9 cellular contexts compared by ENCODE assay signal in the genomic region with DNA sequence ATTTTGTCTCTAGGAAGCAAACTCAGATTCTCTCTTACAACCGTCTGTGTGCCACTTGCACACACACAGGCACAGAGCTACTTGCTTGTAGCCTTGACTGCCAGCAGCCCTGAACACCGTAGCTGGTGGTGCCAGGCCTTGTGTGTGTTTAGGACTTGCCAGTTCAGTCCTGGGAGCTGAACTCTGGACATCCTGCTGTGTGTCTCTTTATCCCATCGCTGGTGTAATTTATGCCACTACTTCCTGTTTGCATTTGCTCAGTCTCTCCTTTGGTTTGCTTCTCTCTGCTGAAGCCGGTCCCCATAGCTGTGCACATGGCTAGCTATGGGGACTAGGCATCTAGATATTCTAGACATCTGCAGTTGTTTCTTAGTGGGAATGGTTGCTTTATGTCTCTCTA. TPM values are rescaled to one million over a fixed set of nuclear protein-coding genes. Genes with fewer than 3 reads are reported as not detected.
DNase-seq lines count a peak whose midpoint lies in the region; ATAC-seq, FAIRE-seq and TF ChIP-seq lines count a peak whose summit lies in the region.
"Had no signal": no experiment of that assay in that cellular context is flagged by ENCODE, and none has a peak within 500 bp of the region (broad histone marks: within the 10 kb centered on the region; RNA-seq: fewer than 3 reads in every experiment).

No MANE protein-coding gene starts in this region.

- intact Hi-C loops in pancreas (cut with DNase I): no loop called here

- no peak overlapping the region for H2BK120ac ChIP-seq in mesendoderm (ENCODE audit: low read depth, low read length)

- H3K27me3 ChIP-seq in pancreas (no peaks in the 10 kb centered on the region), mesendoderm (ENCODE audit: insufficient read depth, low read length, poor library complexity) (no peaks in the 10 kb centered on the region)

- peaks cover 16% of the 10 kb centered on the region for H3K79me1 ChIP-seq in mesendoderm (ENCODE audit: low read length)

- 4 to 12% methylated on average over 4 of the region's 4 CpGs for WGBS in pancreas, 2 donors
- WGBS in mesendoderm (ENCODE audit: extremely low coverage, insufficient coverage, low lambda C conversion rate): no CpG with 5 or more reads among the region's 4 CpGs

- H3K27ac ChIP-seq in HEK293 (ENCODE audit: extremely low read depth, low read depth, low read length) (no peak overlapping the region), cingulate gyrus (ENCODE audit: low read depth, low read length) (peak overlapping the region; percentile 5), pancreas (peak overlapping the region; percentile 6 to 60 (median 34)), mesendoderm (ENCODE audit: low read depth, low read length) (no peak overlapping the region)

- DNase-seq in NCI-H510A (lab: John Stamatoyannopoulos, UW) (peak; percentile 47), pancreas (peak in 5 of 6 donors; percentile 49 to 82 (median 68)), mesendoderm (no peak), AG08396 (ENCODE audit: low spot score) (no peak)
- DNase-seq: NCI-H1694 had no signal

- no peak overlapping the region for H3K4me2 ChIP-seq in mesendoderm (ENCODE audit: low read length)

- no peak overlapping the region for H3K23ac ChIP-seq in mesendoderm (ENCODE audit: low read length)

- ATAC-seq in pancreas (peak; percentile 76 to 86 (median 82)), HG03280 (IDR thresholded peaks at IDR 0.05; ENCODE audit: unreplicated experiment) (no peak)
- ATAC-seq: GM12878 had no signal

- H2BK5ac ChIP-seq in mesendoderm (ENCODE audit: low read length): no peak overlapping the region

- H3K4me3 ChIP-seq in HEK293 (ENCODE audit: low read depth, low read length) (no peak overlapping the region), pancreas (no peak overlapping the region), mesendoderm (ENCODE audit: low read length) (no peak overlapping the region)
- H3K4me3 ChIP-seq: GM12878 had no signal

- no peak overlapping the region for H3K4ac ChIP-seq in mesendoderm (ENCODE audit: low read depth, low read length)

- peaks cover 0 to 6% of the 10 kb centered on the region in 2 experiments; a peak in 1 of 3 replicates for H3K36me3 ChIP-seq in HEK293 (ENCODE audit: control insufficient read depth in 2 of 2, insufficient read depth in 1 of 2, low read length in 2 of 2)
- H3K36me3 ChIP-seq in pancreas: no peaks in the 10 kb centered on the region
- H3K36me3 ChIP-seq in mesendoderm (ENCODE audit: control insufficient read depth, insufficient read depth, low read length): no peaks in the 10 kb centered on the region

- H3K9me3 ChIP-seq in HEK293 (ENCODE audit: control insufficient read depth, insufficient read depth, low read depth, low read length) (no peaks in the 10 kb centered on the region), pancreas (no peaks in the 10 kb centered on the region)

- H4K8ac ChIP-seq in mesendoderm (ENCODE audit: low read depth, low read length): no peak overlapping the region

- H3K9ac ChIP-seq in mesendoderm (ENCODE audit: low read length): no peak overlapping the region

- H2BK15ac ChIP-seq in mesendoderm (replicated peaks; ENCODE audit: low read depth): no peak overlapping the region

- TF ChIP-seq CTCF in HEK293 (tag by site-specific recombination; IDR thresholded peaks at IDR 0.05) (no peak), pancreas (IDR thresholded peaks at IDR 0.05) (no peak)

- no peak overlapping the region for H3K18ac ChIP-seq in mesendoderm (ENCODE audit: low read length)

- peaks cover 30% of the 10 kb centered on the region for H3K79me2 ChIP-seq in mesendoderm (ENCODE audit: control insufficient read depth, insufficient read depth, low read length)

- no peak overlapping the region for H4K5ac ChIP-seq in mesendoderm (ENCODE audit: low read length)

- CTCF ChIA-PET in HEK293 (lab: Yijun Ruan, JAX): interaction anchor here (0.7 to 1.4 kb wide), 3 partner anchors 26 to 1051 kb away, joined by 3 to 5 read pairs (median 4); a partner anchor contains a TSS

- no peak overlapping the region for H2AK5ac ChIP-seq in mesendoderm (ENCODE audit: low read length)

- POLR2A ChIA-PET in HEK293 (lab: Yijun Ruan, JAX): interaction anchor here (1.5 to 2.2 kb wide), 2 partner anchors 14 to 24 kb away, joined by 4 to 6 read pairs; a partner anchor contains a TSS

- H3K4me1 ChIP-seq in HEK293 (ENCODE audit: control insufficient read depth, insufficient read depth, low read length) (peaks cover 18% of the 10 kb centered on the region), pancreas (peaks cover 30 to 48% (median 46%) of the 10 kb centered on the region in 3 donors), mesendoderm (ENCODE audit: control insufficient read depth, low read depth, low read length) (peaks cover 9% of the 10 kb centered on the region)

- H3K56ac ChIP-seq in mesendoderm (ENCODE audit: low read length): no peak overlapping the region

- no peak for FAIRE-seq in pancreas (lab: Jason Lieb, UNC)
- FAIRE-seq: GM12878 had no signal

TF ChIP-seq in HEK293, 187 proteins besides CTCF, POLR2A, EP300 and RAD21:
- TF ChIP-seq, protein P1, sequence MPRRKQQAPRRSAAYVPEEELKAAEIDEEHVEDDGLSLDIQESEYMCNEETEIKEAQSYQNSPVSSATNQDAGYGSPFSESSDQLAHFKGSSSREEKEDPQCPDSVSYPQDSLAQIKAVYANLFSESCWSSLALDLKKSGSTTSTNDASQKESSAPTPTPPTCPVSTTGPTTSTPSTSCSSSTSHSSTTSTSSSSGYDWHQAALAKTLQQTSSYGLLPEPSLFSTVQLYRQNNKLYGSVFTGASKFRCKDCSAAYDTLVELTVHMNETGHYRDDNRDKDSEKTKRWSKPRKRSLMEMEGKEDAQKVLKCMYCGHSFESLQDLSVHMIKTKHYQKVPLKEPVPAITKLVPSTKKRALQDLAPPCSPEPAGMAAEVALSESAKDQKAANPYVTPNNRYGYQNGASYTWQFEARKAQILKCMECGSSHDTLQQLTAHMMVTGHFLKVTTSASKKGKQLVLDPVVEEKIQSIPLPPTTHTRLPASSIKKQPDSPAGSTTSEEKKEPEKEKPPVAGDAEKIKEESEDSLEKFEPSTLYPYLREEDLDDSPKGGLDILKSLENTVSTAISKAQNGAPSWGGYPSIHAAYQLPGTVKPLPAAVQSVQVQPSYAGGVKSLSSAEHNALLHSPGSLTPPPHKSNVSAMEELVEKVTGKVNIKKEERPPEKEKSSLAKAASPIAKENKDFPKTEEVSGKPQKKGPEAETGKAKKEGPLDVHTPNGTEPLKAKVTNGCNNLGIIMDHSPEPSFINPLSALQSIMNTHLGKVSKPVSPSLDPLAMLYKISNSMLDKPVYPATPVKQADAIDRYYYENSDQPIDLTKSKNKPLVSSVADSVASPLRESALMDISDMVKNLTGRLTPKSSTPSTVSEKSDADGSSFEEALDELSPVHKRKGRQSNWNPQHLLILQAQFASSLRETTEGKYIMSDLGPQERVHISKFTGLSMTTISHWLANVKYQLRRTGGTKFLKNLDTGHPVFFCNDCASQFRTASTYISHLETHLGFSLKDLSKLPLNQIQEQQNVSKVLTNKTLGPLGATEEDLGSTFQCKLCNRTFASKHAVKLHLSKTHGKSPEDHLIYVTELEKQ (tag by site-specific recombination; IDR thresholded peaks at IDR 0.05; ENCODE audit: borderline replicate concordance): no peak
- TF ChIP-seq, protein P2, sequence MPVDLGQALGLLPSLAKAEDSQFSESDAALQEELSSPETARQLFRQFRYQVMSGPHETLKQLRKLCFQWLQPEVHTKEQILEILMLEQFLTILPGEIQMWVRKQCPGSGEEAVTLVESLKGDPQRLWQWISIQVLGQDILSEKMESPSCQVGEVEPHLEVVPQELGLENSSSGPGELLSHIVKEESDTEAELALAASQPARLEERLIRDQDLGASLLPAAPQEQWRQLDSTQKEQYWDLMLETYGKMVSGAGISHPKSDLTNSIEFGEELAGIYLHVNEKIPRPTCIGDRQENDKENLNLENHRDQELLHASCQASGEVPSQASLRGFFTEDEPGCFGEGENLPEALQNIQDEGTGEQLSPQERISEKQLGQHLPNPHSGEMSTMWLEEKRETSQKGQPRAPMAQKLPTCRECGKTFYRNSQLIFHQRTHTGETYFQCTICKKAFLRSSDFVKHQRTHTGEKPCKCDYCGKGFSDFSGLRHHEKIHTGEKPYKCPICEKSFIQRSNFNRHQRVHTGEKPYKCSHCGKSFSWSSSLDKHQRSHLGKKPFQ (tag by site-specific recombination; IDR thresholded peaks at IDR 0.05): peak; percentile 82
- TF ChIP-seq ZNF558 (tag by site-specific recombination; IDR thresholded peaks at IDR 0.05) (peak; percentile 59; the same call in 1 of the 2 replicates), ZFP3 (tag by site-specific recombination; IDR thresholded peaks at IDR 0.05; ENCODE audit: low read depth) (no peak), ZNF600 (tag by site-specific recombination; IDR thresholded peaks at IDR 0.05) (peak; percentile 58), OSR2 (tag by site-specific recombination; IDR thresholded peaks at IDR 0.05) (0 out of 2 replicates have a peak, but pooled peaks have one; percentile 19)

RNA-seq across cellular contexts. Expression of a gene that starts 24.0 kb away (rescaled TPM):
- 10 to 100 TPM; 19.0 to 30.8 (median 21.5) TPM for total RNA-seq in pancreas
- 10 to 100 TPM; 11.7 to 21.0 TPM for polyA plus RNA-seq in pancreas
- 44.0 TPM for polyA plus RNA-seq in mesendoderm (2013, experiment 1 of 2)
- 44.6 TPM for polyA plus RNA-seq in mesendoderm (2013, experiment 2 of 2)

RNA-seq across cellular contexts. Expression of a gene that starts 49.7 kb away (rescaled TPM):
- total RNA-seq in pancreas: 1 to 10 TPM; 2.5 to 7.8 (median 4.3) TPM
- 1 to 10 TPM; 8.0 to 8.3 TPM for polyA plus RNA-seq in pancreas
- 63.0 TPM for polyA plus RNA-seq in mesendoderm (2013, experiment 1 of 2)
- polyA plus RNA-seq in mesendoderm (2013, experiment 2 of 2): 65.1 TPM

RNA-seq across cellular contexts. Expression of a gene that starts 54.0 kb away (rescaled TPM):
- total RNA-seq in pancreas: under 1 TPM; 0.37 to 0.79 (median 0.50) TPM
- 1 to 10 TPM; 1.2 to 1.9 TPM for polyA plus RNA-seq in pancreas
- polyA plus RNA-seq in mesendoderm (2013, experiment 1 of 2): 35.7 TPM
- 36.5 TPM for polyA plus RNA-seq in mesendoderm (2013, experiment 2 of 2)

Comparison
In these comparisons a context has a peak if more than half of its experiments do, and no peak if none do; other contexts are left out.
1. H3K27ac ChIP-seq: peak in cingulate gyrus (single experiment) and pancreas (4 of 4); none in HEK293 (single experiment) and mesendoderm (single experiment).
2. DNase-seq: peak in NCI-H510A (single experiment) and pancreas (5 of 6); none in mesendoderm (single experiment) and AG08396 (single experiment).